ENCODE assay signal across 8 cellular contexts in the genomic region with DNA sequence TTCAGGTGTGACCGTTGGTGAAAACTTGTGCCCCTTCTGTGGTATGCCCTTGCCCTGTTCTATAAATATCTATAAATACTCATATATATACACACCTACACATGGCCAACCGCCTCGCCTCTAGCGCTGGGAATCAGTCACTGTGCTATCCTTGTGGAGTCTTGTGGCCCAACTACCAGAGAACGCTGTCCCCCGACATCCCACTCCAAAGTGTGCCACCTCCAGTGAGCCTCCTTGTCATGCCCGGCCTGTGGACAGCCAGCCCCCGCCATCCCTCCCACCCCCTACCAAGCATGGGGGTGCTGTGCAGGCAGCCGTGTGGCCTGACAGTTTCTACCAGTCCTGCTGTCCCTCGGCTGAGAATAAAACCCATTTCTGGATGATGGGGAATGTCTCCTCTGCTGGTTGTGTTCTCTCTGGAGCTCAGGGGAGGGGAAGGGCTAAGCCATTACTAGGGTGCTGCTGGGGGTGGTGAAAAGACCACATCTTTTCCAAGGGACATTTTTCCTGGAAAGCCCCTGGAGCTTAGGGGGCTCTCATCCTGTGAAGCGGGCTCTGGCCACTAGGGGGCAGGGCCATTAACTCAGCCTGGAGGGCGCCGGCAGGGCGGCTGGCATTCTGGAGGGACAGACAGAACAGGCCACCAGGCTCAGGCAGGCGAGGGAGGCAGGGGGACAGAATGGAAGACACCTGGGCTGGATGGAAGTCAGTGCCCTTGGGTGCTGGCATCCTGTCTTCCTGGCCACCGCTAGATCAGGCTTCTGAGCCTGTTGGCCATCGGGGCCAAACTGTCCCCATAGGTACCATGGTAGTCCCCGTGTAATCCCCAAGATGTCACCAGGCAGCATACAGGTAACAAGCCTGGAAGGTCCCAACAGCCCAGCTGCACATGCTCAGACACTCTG. TPM values are rescaled to one million over a fixed set of nuclear protein-coding genes. Genes with fewer than 3 reads are reported as not detected.
DNase-seq lines count a peak whose midpoint lies in the region; ATAC-seq and TF ChIP-seq lines count a peak whose summit lies in the region.

No MANE protein-coding gene starts in this region.

- H3K4me3 Mint-ChIP-seq in activated B cell treated with CpG ODN at 0.5 μM for 24 hours = no peak overlapping the region

- peak; percentile 85 for TF ChIP-seq CTCF in GM10248 (IDR thresholded peaks at IDR 0.05; ENCODE audit: control extremely low read depth, extremely low read depth, low read depth, missing control alignments)
- TF ChIP-seq CTCF in activated B cell treated with CpG ODN at 0.5 μM for 24 hours (IDR thresholded peaks at IDR 0.05) = no peak
- peak; percentile 59 to 74 (median 70) for TF ChIP-seq CTCF in right lobe of liver (IDR thresholded peaks at IDR 0.05)

- H3K4me3 ChIP-seq in right lobe of liver = no peak overlapping the region

- H3K36me3 Mint-ChIP-seq in activated B cell treated with CpG ODN at 0.5 μM for 24 hours (ENCODE audit: low read depth) = peaks cover 25% of the 10 kb centered on the region

- ATAC-seq in activated B cell treated with CpG ODN at 0.5 μM for 24 hours (ENCODE audit: low read depth) = no peak
- ATAC-seq in right lobe of liver = peak; percentile 50 to 71 (median 62)
- no peak for ATAC-seq in GM21619 (IDR thresholded peaks at IDR 0.05; ENCODE audit: unreplicated experiment)
- ATAC-seq in GM18520 (IDR thresholded peaks at IDR 0.05; ENCODE audit: unreplicated experiment) = no peak

- H3K27ac ChIP-seq in right lobe of liver = no peak overlapping the region

- H3K4me1 Mint-ChIP-seq in activated B cell treated with CpG ODN at 0.5 μM for 24 hours = peaks cover 20% of the 10 kb centered on the region

- no peaks in the 10 kb centered on the region for H3K9me3 Mint-ChIP-seq in activated B cell treated with CpG ODN at 0.5 μM for 24 hours

- peaks cover 2% of the 10 kb centered on the region for H3K27me3 Mint-ChIP-seq in activated B cell treated with CpG ODN at 0.5 μM for 24 hours

- peaks cover 0 to 10% (median 0%) of the 10 kb centered on the region in 4 donors for H3K4me1 ChIP-seq in right lobe of liver

- peak; percentile 71 for DNase-seq in GM10248 (ENCODE audit: extremely low spot score)
- peak; percentile 59 for DNase-seq in M059J (ENCODE audit: low read depth)
- DNase-seq in activated B cell treated with CpG ODN at 0.5 μM for 24 hours = peak; percentile 53
- peak; percentile 78 for DNase-seq in cerebellar cortex (ENCODE audit: low spot score)
- DNase-seq in right lobe of liver = peak in 1 of 3 donors; percentile 65
- DNase-seq in stimulated activated CD8-positive, alpha-beta memory T cell treated with anti-CD3 and anti-CD28 coated beads, Interleukin-15, amount 100 ng/mL, for 4 hours (ENCODE audit: low read depth in 2 of 2) = peak; percentile 16 to 18

- CTCF ChIA-PET in GM10248 (lab: Yijun Ruan, JAX) = interaction anchor here (0.6 to 1.9 kb wide), 18 partner anchors 8 to 165 kb away, joined by 3 to 9 read pairs (median 4); no protein-coding TSS in a partner anchor
- CTCF ChIA-PET in activated B cell treated with CpG ODN at 0.5 μM for 24 hours (lab: Charles Lee) = interaction anchor here (0.7 to 1.1 kb wide), 5 partner anchors 9 to 86 kb away, joined by 3 to 5 read pairs (median 3); no protein-coding TSS in a partner anchor

- H3K36me3 ChIP-seq in right lobe of liver = peaks cover 0 to 36% (median 22%) of the 10 kb centered on the region in 4 donors

- no peak for TF ChIP-seq POLR2A in right lobe of liver (IDR thresholded peaks at IDR 0.05)

- POLR2A ChIA-PET in GM10248 (lab: Yijun Ruan, JAX) (interaction anchor here (0.6 to 1.9 kb wide), 2 partner anchors 21 to 325 kb away, joined by 3 to 4 read pairs; a partner anchor contains a TSS), activated B cell treated with CpG ODN at 0.5 μM for 24 hours (lab: Charles Lee) (interaction anchor here (1.1 kb wide), 1 partner anchor 21 kb away, joined by 7 read pairs; a partner anchor contains a TSS)

- H3K9me3 ChIP-seq in right lobe of liver = no peaks in the 10 kb centered on the region

- intact Hi-C loops in activated B cell treated with CpG ODN at 0.5 μM for 24 hours (cut with micrococcal nuclease) (loop anchor here (1.0 kb wide), 2 partner anchors 20 to 85 kb away; a partner anchor contains a TSS), right lobe of liver (cut with DNase I) (no loop called here)

- no peak overlapping the region for H3K27ac Mint-ChIP-seq in activated B cell treated with CpG ODN at 0.5 μM for 24 hours

- WGBS in right lobe of liver (ENCODE audit: insufficient coverage, low coverage, low lambda C conversion rate, missing lambda C conversion rate) = 55% methylated on average over 6 of the region's 18 CpGs

- H3K27me3 ChIP-seq in right lobe of liver = no peaks in the 10 kb centered on the region

RNA-seq across cellular contexts. Expression of a gene that starts 20.7 kb away (rescaled TPM):
- 82.9 and 119 TPM in 2 replicates for total RNA-seq in M059J (2014; rRNA removed; shearing (Covaris generic))
- total RNA-seq in activated B cell treated with CpG ODN at 0.5 μM for 24 hours (46.0 and 53.5 TPM in 2 replicates), right lobe of liver (10 to 100 TPM; 25.0 to 53.0 (median 35.5) TPM)

RNA-seq across cellular contexts. Expression of a gene that starts 21.0 kb away (rescaled TPM):
- total RNA-seq in M059J (2014; rRNA removed; shearing (Covaris generic)) = 61.4 and 68.8 TPM in 2 replicates
- total RNA-seq in activated B cell treated with CpG ODN at 0.5 μM for 24 hours (7.2 and 10.4 TPM in 2 replicates), right lobe of liver (10 to 100 TPM; 10.8 to 17.3 (median 14.3) TPM)

RNA-seq across cellular contexts. Expression of a gene that starts 51.9 kb away (rescaled TPM):
- total RNA-seq in M059J (2014; rRNA removed; shearing (Covaris generic)) = 14.0 and 18.3 TPM in 2 replicates
- total RNA-seq in activated B cell treated with CpG ODN at 0.5 μM for 24 hours (0.81 and 0.86 TPM in 2 replicates), right lobe of liver (1 to 10 TPM in 4 of 6 experiments, under 1 TPM in 2; 0.43 to 3.1 (median 1.8) TPM)

Comparison
In these comparisons a context has a peak if more than half of its experiments do, and no peak if none do; other contexts are left out.
1. ATAC-seq: peak in right lobe of liver (4 of 4); none in activated B cell treated with CpG ODN at 0.5 μM for 24 hours (single experiment), GM21619 (single experiment) and GM18520 (single experiment).